ENCODE assay signal across 15 cellular contexts in genomic region chr9:133822439-133823065, GRCh38.
DNase-seq lines count a peak whose midpoint lies in the region; ATAC-seq and TF ChIP-seq lines count a peak whose summit lies in the region.
"Had no signal": no experiment of that assay in that cellular context is flagged by ENCODE, and none has a peak within 500 bp of the region (broad histone marks: within the 10 kb centered on the region; RNA-seq: fewer than 3 reads in every experiment).

No MANE protein-coding gene starts in this region.

- no peak for TF ChIP-seq CTCF in progenitor cell of endocrine pancreas (IDR thresholded peaks at IDR 0.05; ENCODE audit: unreplicated experiment)
- no peak for TF ChIP-seq CTCF in upper lobe of left lung (IDR thresholded peaks at IDR 0.05)

- no peak for TF ChIP-seq EP300 in upper lobe of left lung (IDR thresholded peaks at IDR 0.05)

- H3K27ac ChIP-seq in upper lobe of left lung, result peak overlapping the region in 1 of 4 donors; percentile 35

- ATAC-seq in GM18858 (IDR thresholded peaks at IDR 0.05; ENCODE audit: unreplicated experiment) (peak; percentile 43), HG02759 (IDR thresholded peaks at IDR 0.05; ENCODE audit: unreplicated experiment) (peak; percentile 44), upper lobe of left lung (ENCODE audit: low FRiP score in 2 of 2) (no peak)
- no peak for ATAC-seq in activated T-helper 17 cell treated with anti-CD3 and anti-CD28 coated beads, Interleukin-2, amount 50 U/mL, for 72 hours (replicated peaks)

- H3K27ac Mint-ChIP-seq in activated T-helper 17 cell treated with anti-CD3 and anti-CD28 coated beads, Interleukin-2, amount 50 U/mL, for 72 hours, result peak overlapping the region; percentile 65
- peak overlapping the region; percentile 71 for H3K27ac Mint-ChIP-seq in progenitor cell of endocrine pancreas
- H3K27ac Mint-ChIP-seq: HFFc6 had no signal

- no peaks in the 10 kb centered on the region for H3K36me3 Mint-ChIP-seq in activated T-helper 17 cell treated with anti-CD3 and anti-CD28 coated beads, Interleukin-2, amount 50 U/mL, for 72 hours (ENCODE audit: low read depth)
- H3K36me3 Mint-ChIP-seq in progenitor cell of endocrine pancreas (ENCODE audit: insufficient read depth), result peaks cover 14% of the 10 kb centered on the region

- H3K9me3 Mint-ChIP-seq in activated T-helper 17 cell treated with anti-CD3 and anti-CD28 coated beads, Interleukin-2, amount 50 U/mL, for 72 hours, result no peaks in the 10 kb centered on the region
- H3K9me3 Mint-ChIP-seq in progenitor cell of endocrine pancreas (ENCODE audit: low read depth), result no peaks in the 10 kb centered on the region
- H3K9me3 Mint-ChIP-seq: HFFc6 had no signal

- no peaks in the 10 kb centered on the region for H3K4me1 Mint-ChIP-seq in activated T-helper 17 cell treated with anti-CD3 and anti-CD28 coated beads, Interleukin-2, amount 50 U/mL, for 72 hours
- no peaks in the 10 kb centered on the region for H3K4me1 Mint-ChIP-seq in progenitor cell of endocrine pancreas (ENCODE audit: low read depth)

- H3K4me3 ChIP-seq in upper lobe of left lung, result no peak overlapping the region
- H3K4me3 ChIP-seq: uterus had no signal

- no peaks in the 10 kb centered on the region for H3K27me3 ChIP-seq in upper lobe of left lung
- H3K27me3 ChIP-seq: uterus had no signal

- H3K4me1 ChIP-seq in upper lobe of left lung, result no peaks in the 10 kb centered on the region

- no peaks in the 10 kb centered on the region for H3K9me3 ChIP-seq in upper lobe of left lung
- H3K9me3 ChIP-seq: uterus had no signal

- H3K27me3 Mint-ChIP-seq in activated T-helper 17 cell treated with anti-CD3 and anti-CD28 coated beads, Interleukin-2, amount 50 U/mL, for 72 hours, result no peaks in the 10 kb centered on the region
- no peaks in the 10 kb centered on the region for H3K27me3 Mint-ChIP-seq in progenitor cell of endocrine pancreas

- no peak for TF ChIP-seq POLR2A in upper lobe of left lung (IDR thresholded peaks at IDR 0.05)

- no peak for DNase-seq in progenitor cell of endocrine pancreas (ENCODE audit: low spot score, unreplicated experiment)
- DNase-seq in upper lobe of left lung, result no peak
- no peak for DNase-seq in NCI-H2227 treated with DMSO at 0.1 percent for 48 hours (lab: John Stamatoyannopoulos, UW)
- no peak for DNase-seq in stimulated activated naive CD4-positive, alpha-beta T cell treated with Interleukin-2 at 50 U/mL for 16 hours (lab: John Stamatoyannopoulos, UW)
- no peak for DNase-seq in amygdala (lab: John Stamatoyannopoulos, UW)
- DNase-seq: activated CD4-positive, alpha-beta T cell treated with anti-CD3 and anti-CD28 coated beads for 1 hour; activated effector memory CD4-positive, alpha-beta T cell treated with Interleukin-2 at 50 U/mL for 16 hours; central memory CD4-positive, alpha-beta T cell; HFFc6; NCI-H1105; SHP77 treated with DMSO at 0.1 percent for 48 hours; uterus had no signal

- H3K4me3 Mint-ChIP-seq in activated T-helper 17 cell treated with anti-CD3 and anti-CD28 coated beads, Interleukin-2, amount 50 U/mL, for 72 hours, result no peak overlapping the region
- H3K4me3 Mint-ChIP-seq in progenitor cell of endocrine pancreas (ENCODE audit: low read depth), result no peak overlapping the region
- H3K4me3 Mint-ChIP-seq: HFFc6 had no signal

- no peaks in the 10 kb centered on the region for H3K36me3 ChIP-seq in upper lobe of left lung
- H3K36me3 ChIP-seq: uterus had no signal

- WGBS in upper lobe of left lung, 2 donors, result 95 to 96% methylated on average over 13 to 15 of the region's 15 CpGs

Comparison
In these comparisons a context has a peak if more than half of its experiments do, and no peak if none do; other contexts are left out.
1. ATAC-seq: peak in GM18858 (single experiment) and HG02759 (single experiment); none in activated T-helper 17 cell treated with anti-CD3 and anti-CD28 coated beads, Interleukin-2, amount 50 U/mL, for 72 hours (single experiment) and upper lobe of left lung (0 of 2).